In genomic region chr7:135207739-135208416, GRCh38 we compare ENCODE assay signal across 14 cellular contexts. TPM values are rescaled to one million over a fixed set of nuclear protein-coding genes. Genes with fewer than 3 reads are reported as not detected.
DNase-seq lines count a peak whose midpoint lies in the region; ATAC-seq and TF ChIP-seq lines count a peak whose summit lies in the region.
"Had no signal": no experiment of that assay in that cellular context is flagged by ENCODE, and none has a peak within 500 bp of the region (broad histone marks: within the 10 kb centered on the region; RNA-seq: fewer than 3 reads in every experiment).

No MANE protein-coding gene starts in this region.

- H3K4me1 Mint-ChIP-seq in CD14-positive monocyte, result peaks cover 47% of the 10 kb centered on the region
- peaks cover 50% of the 10 kb centered on the region for H3K4me1 Mint-ChIP-seq in activated B cell treated with CpG ODN at 0.5 μM for 24 hours

- peaks cover 0 to 2% (median 1%) of the 10 kb centered on the region in 3 donors for H3K27me3 Mint-ChIP-seq in CD14-positive monocyte (ENCODE audit: low read depth in 3 of 3)
- H3K27me3 Mint-ChIP-seq in activated B cell treated with CpG ODN at 0.5 μM for 24 hours, result no peaks in the 10 kb centered on the region

- DNase-seq in CD14-positive monocyte (ENCODE audit: low spot score) (no peak), activated B cell treated with CpG ODN at 0.5 μM for 24 hours (no peak), medulla oblongata (ENCODE audit: extremely low spot score) (peak; percentile 19), ureter (ENCODE audit: low spot score) (no peak), NCI-H510A (lab: John Stamatoyannopoulos, UW) (no peak)
- no peak for DNase-seq in activated CD4-positive, CD25-positive, alpha-beta regulatory T cell (lab: John Stamatoyannopoulos, UW)
- DNase-seq: activated naive CD4-positive, alpha-beta T cell treated with anti-CD3 and anti-CD28 coated beads, Interleukin-2, amount 50 U/mL, for 16 hours; GF-D8; NCI-H1417 treated with DMSO at 0.1 percent for 48 hours; NK-92 treated with Interleukin-12 subunit alpha and Interleukin-12 subunit beta, amount 100 ng/mL, for 24 hours; SW 1271 had no signal

- intact Hi-C loops in CD14-positive monocyte (cut with micrococcal nuclease), result loop anchor here in 1 of 2 donors (5.0 kb wide), 1 partner anchor 56 kb away; no protein-coding TSS in a partner anchor
- intact Hi-C loops in activated B cell treated with CpG ODN at 0.5 μM for 24 hours (cut with micrococcal nuclease), result loop anchor here (1.0 kb wide), 2 partner anchors 21 to 38 kb away; partner anchors contain the start of gene CYREN

- no peaks in the 10 kb centered on the region for H3K9me3 Mint-ChIP-seq in CD14-positive monocyte
- no peaks in the 10 kb centered on the region for H3K9me3 Mint-ChIP-seq in activated B cell treated with CpG ODN at 0.5 μM for 24 hours

- H3K36me3 Mint-ChIP-seq in CD14-positive monocyte (peaks cover 42 to 45% of the 10 kb centered on the region in 2 donors), activated B cell treated with CpG ODN at 0.5 μM for 24 hours (ENCODE audit: low read depth) (peaks cover 49% of the 10 kb centered on the region)

- no peak for ATAC-seq in activated B cell treated with CpG ODN at 0.5 μM for 24 hours (ENCODE audit: low read depth)
- no peak for ATAC-seq in GM19467 (IDR thresholded peaks at IDR 0.05; ENCODE audit: unreplicated experiment)

- H3K4me3 Mint-ChIP-seq in CD14-positive monocyte (peak overlapping the region in 1 of 2 donors; percentile 51), activated B cell treated with CpG ODN at 0.5 μM for 24 hours (peak overlapping the region; percentile 76)

- CTCF ChIA-PET in activated B cell treated with CpG ODN at 0.5 μM for 24 hours (lab: Charles Lee), result interaction anchor here (0.8 to 1.0 kb wide), 2 partner anchors 39 to 67 kb away, joined by 3 read pairs; no protein-coding TSS in a partner anchor

- peak overlapping the region; percentile 52 to 85 (median 79) for H3K27ac Mint-ChIP-seq in CD14-positive monocyte
- peak overlapping the region; percentile 80 for H3K27ac Mint-ChIP-seq in activated B cell treated with CpG ODN at 0.5 μM for 24 hours

- TF ChIP-seq POLR2A in GM19099 (IDR thresholded peaks at IDR 0.05; ENCODE audit: extremely low read depth, insufficient read length, low read depth), result peak; percentile 20

- TF ChIP-seq CTCF in CD14-positive monocyte (IDR thresholded peaks at IDR 0.05), result no peak
- no peak for TF ChIP-seq CTCF in activated B cell treated with CpG ODN at 0.5 μM for 24 hours (IDR thresholded peaks at IDR 0.05)

- POLR2A ChIA-PET in activated B cell treated with CpG ODN at 0.5 μM for 24 hours (lab: Charles Lee), result interaction anchor here (0.6 to 6.2 kb wide), 4 partner anchors 21 to 419 kb away, joined by 3 to 62 read pairs (median 6); partner anchors contain the start of gene CYREN

RNA-seq across cellular contexts. Expression of gene WDR91, which starts 3.4 kb away (rescaled TPM):
- 1 to 10 TPM; 2.5 to 3.9 TPM for polyA plus RNA-seq in CD14-positive monocyte
- 59.5 and 60.1 TPM in 2 replicates for total RNA-seq in activated B cell treated with CpG ODN at 0.5 μM for 24 hours
- 27.9 TPM for total RNA-seq in ureter

RNA-seq across cellular contexts. Expression of gene STRA8, which starts 25.8 kb away (rescaled TPM):
- polyA plus RNA-seq in CD14-positive monocyte, result not detected
- total RNA-seq in activated B cell treated with CpG ODN at 0.5 μM for 24 hours (not detected in 2 replicates), ureter (not detected)
- total RNA-seq: lung had no signal
- polyA plus RNA-seq: lung had no signal

RNA-seq across cellular contexts. Expression of gene CYREN, which starts 37.4 kb away (rescaled TPM):
- 10 to 100 TPM; 40.1 to 47.4 TPM for polyA plus RNA-seq in CD14-positive monocyte
- total RNA-seq in activated B cell treated with CpG ODN at 0.5 μM for 24 hours (78.2 and 79.3 TPM in 2 replicates), ureter (58.3 TPM)
